Comparison of ENCODE assay signal across 15 cellular contexts in genomic region chr7:16670021-16670420, GRCh38. TPM values are rescaled to one million over a fixed set of nuclear protein-coding genes. Genes with fewer than 3 reads are reported as not detected.
A peak's percentile ranks its signal among the peaks of the same experiment; 100 is the strongest.
DNase-seq lines count a peak whose midpoint lies in the region; ATAC-seq and TF ChIP-seq lines count a peak whose summit lies in the region.
"Had no signal": no experiment of that assay in that cellular context is flagged by ENCODE, and none has a peak within 500 bp of the region (broad histone marks: within the 10 kb centered on the region; RNA-seq: fewer than 3 reads in every experiment).

No MANE protein-coding gene starts in this region.

- H2AFZ ChIP-seq in GM23248, result no peak overlapping the region

- H3K9me3 ChIP-seq in GM23248 (ENCODE audit: low read depth), result no peaks in the 10 kb centered on the region
- no peaks in the 10 kb centered on the region for H3K9me3 ChIP-seq in RWPE2 (ENCODE audit: severe bottlenecking)
- H3K9me3 ChIP-seq in skeletal muscle satellite cell (replicated peaks; ENCODE audit: low read length), result no peaks in the 10 kb centered on the region
- H3K9me3 ChIP-seq in CD4-positive, alpha-beta memory T cell (ENCODE audit: control insufficient read depth in 1 of 2, low read length in 2 of 2), result no peaks in the 10 kb centered on the region
- H3K9me3 ChIP-seq: SJSA1 had no signal

- H3K27me3 ChIP-seq in GM23248 (replicated peaks; ENCODE audit: insufficient read depth) (no peaks in the 10 kb centered on the region), RWPE2 (ENCODE audit: insufficient read depth, poor library complexity, severe bottlenecking) (no peaks in the 10 kb centered on the region), skeletal muscle satellite cell (ENCODE audit: control insufficient read depth, insufficient read depth, low read length) (no peaks in the 10 kb centered on the region)
- H3K27me3 ChIP-seq in CD4-positive, alpha-beta memory T cell (ENCODE audit: insufficient read depth, low read length), result no peaks in the 10 kb centered on the region
- H3K27me3 ChIP-seq: SJSA1 had no signal

- TF ChIP-seq CTCF in RWPE2 (IDR thresholded peaks at IDR 0.05; ENCODE audit: poor library complexity, severe bottlenecking) (no peak), fibroblast of pulmonary artery (IDR thresholded peaks at IDR 0.05; ENCODE audit: low read length, missing control alignments) (no peak)

- peaks cover 49 to 59% of the 10 kb centered on the region in 2 donors for H3K36me3 Mint-ChIP-seq in CD4-positive, alpha-beta memory T cell

- peaks cover 47% of the 10 kb centered on the region for H3F3A ChIP-seq in GM23248 (ENCODE audit: insufficient read depth)

- peak overlapping the region; percentile 63 for H3K4me2 ChIP-seq in GM23248 (ENCODE audit: unreplicated experiment)
- peak overlapping the region; percentile 2 for H3K4me2 ChIP-seq in skeletal muscle satellite cell (ENCODE audit: low read length)

- H3K9me2 ChIP-seq in GM23248 (ENCODE audit: insufficient read depth), result no peaks in the 10 kb centered on the region

- peak overlapping the region in 1 of 8 donors; percentile 13 for H3K4me3 Mint-ChIP-seq in CD4-positive, alpha-beta memory T cell
- H3K4me3 Mint-ChIP-seq: activated CD4-positive, alpha-beta T cell treated with anti-CD3 and anti-CD28 coated beads, Interleukin-2, amount 10 ng/mL, durations not matched to agents 24 days and 14 days had no signal

- peak overlapping the region in 1 of 7 donors; percentile 8 for H3K27ac Mint-ChIP-seq in CD4-positive, alpha-beta memory T cell
- H3K27ac Mint-ChIP-seq: activated CD4-positive, alpha-beta T cell treated with anti-CD3 and anti-CD28 coated beads, Interleukin-2, amount 10 ng/mL, durations not matched to agents 24 days and 14 days; CD4-positive, CD25-positive, alpha-beta regulatory T cell; progenitor cell of endocrine pancreas had no signal

- H3K36me3 ChIP-seq in GM23248 (ENCODE audit: low read depth) (no peaks in the 10 kb centered on the region), RWPE2 (ENCODE audit: low read depth) (peaks cover 66% of the 10 kb centered on the region), skeletal muscle satellite cell (ENCODE audit: insufficient read depth, low read length) (peaks cover 5% of the 10 kb centered on the region)
- no peaks in the 10 kb centered on the region for H3K36me3 ChIP-seq in CD4-positive, alpha-beta memory T cell (ENCODE audit: insufficient read depth, low read length)

- in situ Hi-C loops in GM23248 (cut with MboI), result no loop called here

- H4K20me1 ChIP-seq in GM23248 (ENCODE audit: insufficient read depth), result no peaks in the 10 kb centered on the region

- H3K27ac ChIP-seq in GM23248, result peak overlapping the region; percentile 98
- H3K27ac ChIP-seq in RWPE2 (ENCODE audit: poor library complexity, severe bottlenecking), result peak overlapping the region; percentile 81
- no peak overlapping the region for H3K27ac ChIP-seq in CD4-positive, alpha-beta memory T cell (ENCODE audit: low read depth, low read length)
- H3K27ac ChIP-seq: SJSA1 had no signal

- ATAC-seq in RWPE2 (ENCODE audit: low read depth), result no peak
- no peak for ATAC-seq in GM18517 (IDR thresholded peaks at IDR 0.05; ENCODE audit: unreplicated experiment)

- peaks cover 55% of the 10 kb centered on the region for H3K79me2 ChIP-seq in GM23248 (ENCODE audit: insufficient read depth)

- H3K9me3 Mint-ChIP-seq in CD4-positive, alpha-beta memory T cell, result no peaks in the 10 kb centered on the region

- H3K4me1 Mint-ChIP-seq in CD4-positive, alpha-beta memory T cell, result peaks cover 3 to 14% (median 6%) of the 10 kb centered on the region in 4 donors

- CTCF ChIA-PET in CD4-positive, alpha-beta memory T cell (lab: Charles Lee; ENCODE audit: partially characterized antibody), result no interaction called here

- 0 to 5% methylated on average over 1 of the region's 1 CpG for WGBS in GM23248 (ENCODE audit: low coverage in 1 of 2, low lambda C conversion rate in 2 of 2, missing lambda C conversion rate in 2 of 2), 2 experiments

- peak overlapping the region; percentile 34 for H3K4me3 ChIP-seq in GM23248
- H3K4me3 ChIP-seq in RWPE2 (ENCODE audit: severe bottlenecking), result no peak overlapping the region
- H3K4me3 ChIP-seq in fibroblast of pulmonary artery (replicated peaks; ENCODE audit: low read depth, low read length), result no peak overlapping the region
- no peak overlapping the region for H3K4me3 ChIP-seq in skeletal muscle satellite cell (ENCODE audit: low read length)
- H3K4me3 ChIP-seq in CD4-positive, alpha-beta memory T cell (ENCODE audit: low read length in 2 of 2), result no peak overlapping the region
- H3K4me3 ChIP-seq: SJSA1 had no signal

- no peaks in the 10 kb centered on the region for H3K27me3 Mint-ChIP-seq in CD4-positive, alpha-beta memory T cell
- H3K27me3 Mint-ChIP-seq: activated CD4-positive, alpha-beta T cell treated with anti-CD3 and anti-CD28 coated beads, Interleukin-2, amount 10 ng/mL, durations not matched to agents 24 days and 14 days; CD4-positive, CD25-positive, alpha-beta regulatory T cell; progenitor cell of endocrine pancreas had no signal

- intact Hi-C loops in CD4-positive, alpha-beta memory T cell (cut with micrococcal nuclease), result no loop called here

- peak overlapping the region; percentile 78 for H3K9ac ChIP-seq in GM23248
- no peak overlapping the region for H3K9ac ChIP-seq in skeletal muscle satellite cell (ENCODE audit: low read depth, low read length)

- POLR2A ChIA-PET in CD4-positive, alpha-beta memory T cell (lab: Charles Lee; ENCODE audit: partially characterized antibody), result no interaction called here

- H3K4me1 ChIP-seq in GM23248 (ENCODE audit: insufficient read depth) (peaks cover 39% of the 10 kb centered on the region), RWPE2 (ENCODE audit: insufficient read depth, poor library complexity, severe bottlenecking) (peaks cover 28% of the 10 kb centered on the region), skeletal muscle satellite cell (ENCODE audit: control insufficient read depth, insufficient read depth, low read length) (peaks cover 35% of the 10 kb centered on the region)
- no peaks in the 10 kb centered on the region for H3K4me1 ChIP-seq in CD4-positive, alpha-beta memory T cell (ENCODE audit: insufficient read depth, low read length)

- DNase-seq in GM23248 (peak; percentile 66), RWPE2 (ENCODE audit: low spot score) (no peak), fibroblast of pulmonary artery (ENCODE audit: low read depth) (peak; percentile 56), NCI-H2081 treated with DMSO at 0.1 percent for 48 hours (lab: John Stamatoyannopoulos, UW) (no peak)
- DNase-seq in CD4-positive, alpha-beta memory T cell, result no peak
- DNase-seq: activated CD4-positive, alpha-beta T cell treated with anti-CD3 and anti-CD28 coated beads, Interleukin-2, amount 10 ng/mL, durations not matched to agents 24 days and 14 days; activated T-cell treated with anti-CD3 and anti-CD28 coated beads, Interleukin-2, amount 50 U/mL, for 1 hour; anterior cingulate cortex; CD4-positive, CD25-positive, alpha-beta regulatory T cell; NCI-H1092 treated with DMSO at 0.1 percent for 48 hours; T-helper 9 cell had no signal

RNA-seq across cellular contexts. Expression of gene BZW2, which starts 24.0 kb away (rescaled TPM):
- 54.1 and 61.0 TPM in 2 replicates for total RNA-seq in GM23248 (2014; rRNA removed; shearing (Covaris generic))
- 60.9 and 64.3 TPM in 2 replicates for polyA plus RNA-seq in GM23248 (2016; fragmentation: Nextera tagmentation; extraction: Ambion mirVana)
- 87.4 and 106 TPM in 2 replicates for total RNA-seq in skeletal muscle satellite cell (2012; rRNA removed)
- total RNA-seq in CD4-positive, alpha-beta memory T cell, result 10 to 100 TPM; 18.6 to 18.7 TPM
- polyA plus RNA-seq in CD4-positive, alpha-beta memory T cell, result 10 to 100 TPM; 48.4 to 58.7 TPM

RNA-seq across cellular contexts. Expression of gene ANKMY2, which starts 24.5 kb away (rescaled TPM):
- total RNA-seq in GM23248 (2014; rRNA removed; shearing (Covaris generic)), result 23.0 and 23.1 TPM in 2 replicates
- polyA plus RNA-seq in GM23248 (2016; fragmentation: Nextera tagmentation; extraction: Ambion mirVana), result 19.3 and 22.1 TPM in 2 replicates
- 14.0 and 14.7 TPM in 2 replicates for total RNA-seq in skeletal muscle satellite cell (2012; rRNA removed)
- 10 to 100 TPM; 13.6 to 20.3 TPM for total RNA-seq in CD4-positive, alpha-beta memory T cell
- polyA plus RNA-seq in CD4-positive, alpha-beta memory T cell, result 10 to 100 TPM; 14.9 to 21.4 TPM

Comparison
In these comparisons a context has a peak if more than half of its experiments do, and no peak if none do; other contexts are left out.
1. DNase-seq: peak in GM23248 (single experiment) and fibroblast of pulmonary artery (single experiment); none in RWPE2 (single experiment), NCI-H2081 treated with DMSO at 0.1 percent for 48 hours (single experiment) and CD4-positive, alpha-beta memory T cell (0 of 5).